ENCODE assay signal across 1 cellular context in genomic region chr3:184345678-184346144, GRCh38.
TF ChIP-seq lines count a peak whose summit lies in the region.

No MANE protein-coding gene starts in this region.

TF ChIP-seq in HEK293, 187 proteins besides CTCF, POLR2A, EP300 and RAD21 (continued from another document):
- TF ChIP-seq ZBTB6 (tag by site-specific recombination; IDR thresholded peaks at IDR 0.05) (no peak), ZNF335 (tag by site-specific recombination; conservative IDR thresholded peaks at IDR 0.05) (peak; percentile 45), ZBTB10 (tag by site-specific recombination; IDR thresholded peaks at IDR 0.05) (no peak), SP3 (tag by site-specific recombination; IDR thresholded peaks at IDR 0.05) (peak; percentile 18; the same call in 1 of the 2 replicates), ZNF211 (tag by site-specific recombination; IDR thresholded peaks at IDR 0.05; ENCODE audit: low read depth) (no peak), WT1 (tag by site-specific recombination; IDR thresholded peaks at IDR 0.05) (0 out of 2 replicates have a peak, but pooled peaks have one; percentile 31), ZNF169 (tag by site-specific recombination; IDR thresholded peaks at IDR 0.05) (no peak), ZNF561 (tag by site-specific recombination; IDR thresholded peaks at IDR 0.05; ENCODE audit: borderline replicate concordance) (no peak), ZNF560 (tag by site-specific recombination; IDR thresholded peaks at IDR 0.05; ENCODE audit: borderline replicate concordance) (no peak), GLIS1 (tag by site-specific recombination; IDR thresholded peaks at IDR 0.05) (peak; percentile 23; the same call in 1 of the 2 replicates), YY2 (tag by site-specific recombination; IDR thresholded peaks at IDR 0.05) (no peak), KLF7 (tag by site-specific recombination; IDR thresholded peaks at IDR 0.05; ENCODE audit: borderline replicate concordance) (no peak), ZNF76 (tag by site-specific recombination; IDR thresholded peaks at IDR 0.05; ENCODE audit: borderline replicate concordance, low read depth) (no peak), ZNF354C (tag by site-specific recombination; IDR thresholded peaks at IDR 0.05; ENCODE audit: borderline replicate concordance, low read depth) (no peak), SP7 (tag by site-specific recombination; IDR thresholded peaks at IDR 0.05) (peak; percentile 50; the same call in 1 of the 2 replicates), PRDM1 (tag by site-specific recombination; IDR thresholded peaks at IDR 0.05) (peak; percentile 68), ZNF660 (tag by site-specific recombination; IDR thresholded peaks at IDR 0.05) (peak; percentile 62)
TF ChIP-seq in HEK293: peak in this region for 18.
